18 cellular contexts compared by ENCODE assay signal in the genomic region with DNA sequence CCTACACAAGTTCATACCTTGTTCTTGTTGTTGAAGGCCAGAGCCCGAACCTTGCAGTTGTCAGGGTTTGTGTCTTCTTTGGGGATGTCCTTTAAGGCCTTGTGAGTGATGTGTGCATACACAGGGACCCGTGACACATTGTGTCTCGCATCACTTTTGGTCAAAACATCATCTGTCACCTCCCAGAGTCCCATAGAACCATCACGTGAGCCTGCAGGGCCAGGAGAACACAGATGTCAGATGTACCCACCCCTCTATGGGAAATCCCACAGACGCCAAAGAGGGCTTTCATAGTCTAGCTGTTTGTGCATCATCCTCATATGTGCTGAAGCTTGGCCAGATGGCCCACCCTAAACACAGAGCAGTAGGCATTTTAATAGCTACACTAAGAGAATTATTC. TPM values are rescaled to one million over a fixed set of nuclear protein-coding genes. Genes with fewer than 3 reads are reported as not detected.
A peak's percentile ranks its signal among the peaks of the same experiment; 100 is the strongest.
DNase-seq lines count a peak whose midpoint lies in the region; ATAC-seq and TF ChIP-seq lines count a peak whose summit lies in the region.
"Had no signal": no experiment of that assay in that cellular context is flagged by ENCODE, and none has a peak within 500 bp of the region (broad histone marks: within the 10 kb centered on the region; RNA-seq: fewer than 3 reads in every experiment).

No MANE protein-coding gene starts in this region.

- no peak for TF ChIP-seq POLR2A in tibial nerve (IDR thresholded peaks at IDR 0.05)

- H3K27ac Mint-ChIP-seq in glutamatergic neuron (ENCODE audit: unreplicated experiment): peak overlapping the region; percentile 98
- H3K27ac Mint-ChIP-seq: activated CD4-positive, alpha-beta T cell treated with anti-CD3 and anti-CD28 coated beads, Interleukin-2, amount 10 ng/mL, durations not matched to agents 7 days and 5 days; activated T-helper 1 cell treated with anti-CD3 and anti-CD28 coated beads, Interleukin-12 subunit alpha, Interleukin-12 subunit beta, Interleukin-2, Interleukin-4 antibody, amounts not matched to agents 30 ng/mL and 10 ng/mL and 1 ng/mL, durations not matched to agents 14 hours and 24 hours and 36 hours; GM23338 had no signal

- H3K36me3 Mint-ChIP-seq in glutamatergic neuron (ENCODE audit: unreplicated experiment): no peaks in the 10 kb centered on the region

- intact Hi-C loops in mucosa of descending colon (cut with DNase I, micrococcal nuclease): no loop called here

- H3K27ac ChIP-seq in tibial nerve: no peak overlapping the region
- H3K27ac ChIP-seq: BLaER1, skin epidermis had no signal

- DNase-seq in glutamatergic neuron: peak; percentile 49
- no peak for DNase-seq in mucosa of descending colon
- DNase-seq in G401 (ENCODE audit: low spot score): no peak
- DNase-seq in tibial nerve (ENCODE audit: low spot score in 2 of 2): no peak
- DNase-seq: activated CD4-positive, alpha-beta T cell treated with anti-CD3 and anti-CD28 coated beads, Interleukin-2, amount 10 ng/mL, durations not matched to agents 7 days and 5 days; adrenal gland; mesendoderm; NCI-H1417 treated with DMSO at 0.1 percent for 48 hours; NCI-H524 treated with DMSO at 0.1 percent for 48 hours; nucleus accumbens had no signal

- H3K36me3 ChIP-seq in mucosa of descending colon (ENCODE audit: low read depth) (peaks cover 4% of the 10 kb centered on the region), tibial nerve (peaks cover 0 to 92% (median 21%) of the 10 kb centered on the region in 3 donors)

- H3K27me3 Mint-ChIP-seq in glutamatergic neuron (ENCODE audit: unreplicated experiment): peaks cover 4% of the 10 kb centered on the region
- H3K27me3 Mint-ChIP-seq: activated CD4-positive, alpha-beta T cell treated with anti-CD3 and anti-CD28 coated beads, Interleukin-2, amount 10 ng/mL, durations not matched to agents 7 days and 5 days had no signal

- H3K9me3 ChIP-seq in mucosa of descending colon (no peaks in the 10 kb centered on the region), tibial nerve (no peaks in the 10 kb centered on the region)
- H3K9me3 ChIP-seq: adrenal gland, BLaER1 had no signal

- WGBS in tibial nerve, 2 donors: 86 to 91% methylated on average over 5 of the region's 5 CpGs

- no peaks in the 10 kb centered on the region for H3K27me3 ChIP-seq in tibial nerve
- H3K27me3 ChIP-seq: adrenal gland, BLaER1 had no signal

- H3K4me3 Mint-ChIP-seq in glutamatergic neuron (ENCODE audit: unreplicated experiment): peak overlapping the region; percentile 74
- H3K4me3 Mint-ChIP-seq: activated CD4-positive, alpha-beta T cell treated with anti-CD3 and anti-CD28 coated beads, Interleukin-2, amount 10 ng/mL, durations not matched to agents 7 days and 5 days; activated T-helper 1 cell treated with anti-CD3 and anti-CD28 coated beads, Interleukin-12 subunit alpha, Interleukin-12 subunit beta, Interleukin-2, Interleukin-4 antibody, amounts not matched to agents 30 ng/mL and 10 ng/mL and 1 ng/mL, durations not matched to agents 14 hours and 24 hours and 36 hours; GM23338 had no signal

- no peak overlapping the region for H3K4me3 ChIP-seq in mucosa of descending colon
- H3K4me3 ChIP-seq in tibial nerve: no peak overlapping the region
- H3K4me3 ChIP-seq: adrenal gland, BLaER1, GM23338, skin epidermis had no signal

- TF ChIP-seq CTCF in glutamatergic neuron (IDR thresholded peaks at IDR 0.05; ENCODE audit: partially characterized antibody, unreplicated experiment) (no peak), mucosa of descending colon (IDR thresholded peaks at IDR 0.05) (no peak), tibial nerve (IDR thresholded peaks at IDR 0.05) (no peak)

- peaks cover 7% of the 10 kb centered on the region for H3K9me3 Mint-ChIP-seq in glutamatergic neuron (ENCODE audit: unreplicated experiment)
- H3K9me3 Mint-ChIP-seq: activated CD4-positive, alpha-beta T cell treated with anti-CD3 and anti-CD28 coated beads, Interleukin-2, amount 10 ng/mL, durations not matched to agents 7 days and 5 days; activated T-helper 1 cell treated with anti-CD3 and anti-CD28 coated beads, Interleukin-12 subunit alpha, Interleukin-12 subunit beta, Interleukin-2, Interleukin-4 antibody, amounts not matched to agents 30 ng/mL and 10 ng/mL and 1 ng/mL, durations not matched to agents 14 hours and 24 hours and 36 hours; GM23338 had no signal

- H3K4me1 ChIP-seq in mucosa of descending colon (ENCODE audit: low read depth) (no peaks in the 10 kb centered on the region), tibial nerve (no peaks in the 10 kb centered on the region)

- ATAC-seq in GM18868 (IDR thresholded peaks at IDR 0.05; ENCODE audit: unreplicated experiment): peak; percentile 65
- peak; percentile 47 for ATAC-seq in GM21717 (IDR thresholded peaks at IDR 0.05; ENCODE audit: unreplicated experiment)
- peak; percentile 54 for ATAC-seq in HG03108 (IDR thresholded peaks at IDR 0.05; ENCODE audit: unreplicated experiment)
- no peak for ATAC-seq in mucosa of descending colon
- ATAC-seq in HG03196 (IDR thresholded peaks at IDR 0.05; ENCODE audit: unreplicated experiment): no peak
- ATAC-seq: GM23338 had no signal

- peaks cover 11% of the 10 kb centered on the region for H3K4me1 Mint-ChIP-seq in glutamatergic neuron (ENCODE audit: low read depth, unreplicated experiment)
- H3K4me1 Mint-ChIP-seq: activated CD4-positive, alpha-beta T cell treated with anti-CD3 and anti-CD28 coated beads, Interleukin-2, amount 10 ng/mL, durations not matched to agents 7 days and 5 days; GM23338 had no signal

- in situ Hi-C loops in G401 (cut with HindIII; ENCODE audit: low sequenced_read_pairs): no loop called here

- TF ChIP-seq EP300 in tibial nerve (IDR thresholded peaks at IDR 0.05): no peak

RNA-seq across cellular contexts. Expression of a gene that starts 28.2 kb away (rescaled TPM):
- total RNA-seq in glutamatergic neuron (ENCODE audit: unreplicated experiment) (37.9 TPM), mucosa of descending colon (10 to 100 TPM; 28.7 to 43.0 (median 34.0) TPM), tibial nerve (10 to 100 TPM; 21.3 to 34.9 (median 24.2) TPM)
- 35.1 and 50.6 TPM in 2 replicates for total RNA-seq in G401 (2014; rRNA removed; shearing (Covaris generic))

RNA-seq across cellular contexts. Expression of a gene that starts 49.6 kb away (rescaled TPM):
- total RNA-seq in glutamatergic neuron (ENCODE audit: unreplicated experiment) (65.1 TPM), mucosa of descending colon (10 to 100 TPM; 33.9 to 39.1 (median 35.9) TPM), tibial nerve (10 to 100 TPM; 29.7 to 36.9 (median 34.3) TPM)
- 15.2 and 26.0 TPM in 2 replicates for total RNA-seq in G401 (2014; rRNA removed; shearing (Covaris generic))

Comparison
In these comparisons a context has a peak if more than half of its experiments do, and no peak if none do; other contexts are left out.
1. ATAC-seq: peak in GM18868 (single experiment), GM21717 (single experiment) and HG03108 (single experiment); none in mucosa of descending colon (single experiment) and HG03196 (single experiment).